ENCODE assay signal across 14 cellular contexts in the genomic region with DNA sequence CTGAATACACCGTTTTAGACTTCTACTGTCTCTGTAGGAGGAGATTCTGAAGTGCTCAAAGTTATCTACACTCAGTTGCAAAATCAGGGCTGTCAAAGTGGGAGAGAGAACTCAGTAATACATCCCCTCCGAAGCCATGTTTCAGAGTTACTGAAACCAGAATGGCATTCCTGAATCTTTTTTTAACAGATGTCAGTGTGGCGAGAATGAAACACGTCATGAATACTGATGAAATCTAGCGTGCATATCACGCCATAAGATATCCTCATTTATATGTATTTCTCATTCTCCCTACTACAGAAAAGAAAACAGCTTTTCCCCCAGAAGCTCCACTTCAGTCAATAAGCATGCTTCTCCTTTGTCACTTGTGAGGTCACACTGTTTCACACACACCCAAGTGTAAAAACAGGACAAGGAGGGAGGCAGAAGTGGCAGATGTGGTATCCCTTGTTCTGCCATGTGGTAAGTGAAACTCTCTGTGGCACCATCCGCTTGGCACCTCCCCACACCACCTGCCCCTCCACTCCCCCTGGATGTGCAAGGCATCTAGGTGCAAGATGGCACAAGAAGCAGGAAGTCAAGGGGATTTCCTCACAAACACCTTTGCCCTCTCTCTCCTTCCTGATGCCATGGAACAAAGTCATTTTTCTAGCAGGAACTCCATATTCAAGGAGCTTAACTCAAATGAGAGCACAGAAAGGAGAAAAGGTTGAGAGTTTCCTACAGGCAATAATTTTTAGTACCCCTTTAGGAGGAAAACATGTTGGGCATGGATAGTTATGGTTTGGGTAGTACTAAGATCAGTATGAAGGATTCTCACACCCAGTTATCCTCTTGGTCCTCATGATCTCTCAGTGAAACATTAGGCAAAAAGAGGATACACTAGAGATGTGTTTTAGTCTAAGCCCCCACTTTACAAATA. TPM values are rescaled to one million over a fixed set of nuclear protein-coding genes. Genes with fewer than 3 reads are reported as not detected.
DNase-seq lines count a peak whose midpoint lies in the region; ATAC-seq and TF ChIP-seq lines count a peak whose summit lies in the region.
"Had no signal": no experiment of that assay in that cellular context is flagged by ENCODE, and none has a peak within 500 bp of the region (broad histone marks: within the 10 kb centered on the region; RNA-seq: fewer than 3 reads in every experiment).

No MANE protein-coding gene starts in this region.

- DNase-seq in DMS 273 treated with DMSO at 0.1 percent for 48 hours (lab: John Stamatoyannopoulos, UW) (peak; percentile 25), mammary epithelial cell (no peak), natural killer cell (no peak), GM23248 (no peak), OCI-LY7 (ENCODE audit: low spot score) (no peak)
- DNase-seq: hippocampal formation, lower lobe of right lung, NCI-H2081 treated with DMSO at 0.1 percent for 48 hours, posterior cingulate gyrus, T-cell had no signal

- TF ChIP-seq CTCF in HEK293 (tag by site-specific recombination; IDR thresholded peaks at IDR 0.05) (no peak), mammary epithelial cell (conservative IDR thresholded peaks at IDR 0.05 in 1 of 2, IDR thresholded peaks at IDR 0.05 in 1 of 2; ENCODE audit: extremely low read depth in 1 of 2, insufficient read depth in 1 of 2, low read depth in 1 of 2, low read length in 2 of 2) (no peak), natural killer cell (IDR thresholded peaks at IDR 0.05) (no peak), OCI-LY7 (conservative IDR thresholded peaks at IDR 0.05; ENCODE audit: low read length) (no peak)

- H3K4me3 Mint-ChIP-seq in natural killer cell, result no peak overlapping the region
- H3K4me3 Mint-ChIP-seq: CD14-positive monocyte, T-cell had no signal

- BruUV-seq in mammary epithelial cell (replicated peaks; lab: Mats Ljungman, UMichigan), result no TSS peak
- BruUV-seq in OCI-LY7 (replicated peaks; lab: Mats Ljungman, UMichigan), result no TSS peak

- CTCF ChIA-PET in HEK293 (lab: Yijun Ruan, JAX) (interaction anchor here (0.6 to 1.4 kb wide), 4 partner anchors 23 to 313 kb away, joined by 3 to 4 read pairs (median 4); no protein-coding TSS in a partner anchor), mammary epithelial cell (lab: Charles Lee; ENCODE audit: low non-redundant PET) (no interaction called here), OCI-LY7 (lab: Charles Lee; ENCODE audit: unreplicated experiment) (no interaction called here)

- H3K79me2 ChIP-seq in mammary epithelial cell (ENCODE audit: insufficient read depth, low read length), result peaks cover 68% of the 10 kb centered on the region
- H3K79me2 ChIP-seq in GM23248 (ENCODE audit: insufficient read depth), result no peaks in the 10 kb centered on the region
- H3K79me2 ChIP-seq in OCI-LY7 (ENCODE audit: insufficient read depth, low read depth, low read length), result no peaks in the 10 kb centered on the region

- ATAC-seq in natural killer cell, result peak in 2 of 3 donors; percentile 48 to 63
- no peak for ATAC-seq in GM21717 (IDR thresholded peaks at IDR 0.05; ENCODE audit: unreplicated experiment)
- ATAC-seq: lower lobe of right lung, T-cell had no signal

- H3K9me3 ChIP-seq in HEK293 (ENCODE audit: control insufficient read depth, insufficient read depth, low read depth, low read length) (no peaks in the 10 kb centered on the region), mammary epithelial cell (replicated peaks; ENCODE audit: insufficient read depth, low read length) (no peaks in the 10 kb centered on the region), GM23248 (ENCODE audit: low read depth) (no peaks in the 10 kb centered on the region), OCI-LY7 (ENCODE audit: low read length) (no peaks in the 10 kb centered on the region)
- H3K9me3 ChIP-seq: lower lobe of right lung had no signal

- intact Hi-C loops in mammary epithelial cell (cut with micrococcal nuclease) (no loop called here), natural killer cell (cut with micrococcal nuclease) (no loop called here), OCI-LY7 (cut with micrococcal nuclease; ENCODE audit: unreplicated experiment) (no loop called here)

- H3K27me3 Mint-ChIP-seq in natural killer cell (ENCODE audit: low read depth in 2 of 2), result peaks cover 11 to 13% of the 10 kb centered on the region in 2 donors

- H3K4me1 Mint-ChIP-seq in natural killer cell, result peaks cover 0 to 4% of the 10 kb centered on the region in 2 donors
- H3K4me1 Mint-ChIP-seq: T-cell had no signal

- no peak overlapping the region for H3K4me3 ChIP-seq in HEK293 (ENCODE audit: low read depth, low read length)
- H3K4me3 ChIP-seq in mammary epithelial cell (replicated peaks in 1 of 3; ENCODE audit: insufficient read depth in 1 of 3, low read depth in 2 of 3, low read length in 3 of 3), result no peak overlapping the region
- H3K4me3 ChIP-seq in GM23248, result no peak overlapping the region
- no peak overlapping the region for H3K4me3 ChIP-seq in OCI-LY7 (ENCODE audit: low read depth, low read length, poor library complexity, severe bottlenecking)
- H3K4me3 ChIP-seq: lower lobe of right lung had no signal

- 100% methylated on average over 7 of the region's 7 CpGs for WGBS in mammary epithelial cell (ENCODE audit: low coverage, missing lambda C conversion rate)
- 75 to 77% methylated on average over 7 of the region's 7 CpGs for WGBS in GM23248 (ENCODE audit: low coverage in 1 of 2, low lambda C conversion rate in 2 of 2, missing lambda C conversion rate in 2 of 2), 2 experiments

- dilution Hi-C loops in mammary epithelial cell (cut with HindIII; ENCODE audit: low sequenced_read_pairs), result no loop called here

- H3F3A ChIP-seq in GM23248 (ENCODE audit: insufficient read depth), result no peaks in the 10 kb centered on the region

- H3K4me1 ChIP-seq in HEK293 (ENCODE audit: control insufficient read depth, insufficient read depth, low read length) (no peaks in the 10 kb centered on the region), mammary epithelial cell (ENCODE audit: insufficient read depth, low read length) (peaks cover 11% of the 10 kb centered on the region), GM23248 (ENCODE audit: insufficient read depth) (no peaks in the 10 kb centered on the region), OCI-LY7 (ENCODE audit: insufficient read depth, low read length, poor library complexity, severe bottlenecking) (no peaks in the 10 kb centered on the region)

- in situ Hi-C loops in mammary epithelial cell (cut with MboI; ENCODE audit: low sequenced_read_pairs in 2 of 2), result loop anchor here (25.0 kb wide), 2 partner anchors 229 to 271 kb away; no protein-coding TSS in a partner anchor
- in situ Hi-C loops in GM23248 (cut with MboI), result no loop called here

- H3K27ac ChIP-seq in HEK293 (ENCODE audit: extremely low read depth, low read depth, low read length), result no peak overlapping the region
- H3K27ac ChIP-seq in mammary epithelial cell (ENCODE audit: insufficient read depth, low read depth, low read length), result no peak overlapping the region
- H3K27ac ChIP-seq in GM23248, result no peak overlapping the region
- no peak overlapping the region for H3K27ac ChIP-seq in OCI-LY7 (ENCODE audit: low read depth, low read length, poor library complexity, severe bottlenecking)
- H3K27ac ChIP-seq: KMS-11, lower lobe of right lung had no signal

- no peaks in the 10 kb centered on the region for H3K9me3 Mint-ChIP-seq in natural killer cell
- H3K9me3 Mint-ChIP-seq: CD14-positive monocyte, T-cell had no signal

- H3K36me3 ChIP-seq in HEK293 (ENCODE audit: control insufficient read depth in 2 of 2, insufficient read depth in 1 of 2, low read length in 2 of 2) (no peaks in the 10 kb centered on the region), mammary epithelial cell (ENCODE audit: insufficient read depth, low read length) (peaks cover 6% of the 10 kb centered on the region), GM23248 (ENCODE audit: low read depth) (no peaks in the 10 kb centered on the region), OCI-LY7 (ENCODE audit: insufficient read depth, low read length) (no peaks in the 10 kb centered on the region)
- H3K36me3 ChIP-seq: lower lobe of right lung had no signal

- H3K27ac Mint-ChIP-seq in natural killer cell, result no peak overlapping the region
- H3K27ac Mint-ChIP-seq: T-cell had no signal

- H3K27me3 ChIP-seq in mammary epithelial cell (ENCODE audit: insufficient read depth, low read length) (no peaks in the 10 kb centered on the region), GM23248 (replicated peaks; ENCODE audit: insufficient read depth) (peaks cover 20% of the 10 kb centered on the region; the same call in 1 of the 2 replicates)

- H2AFZ ChIP-seq in mammary epithelial cell (ENCODE audit: low read depth, low read length), result no peak overlapping the region
- no peak overlapping the region for H2AFZ ChIP-seq in GM23248
- H2AFZ ChIP-seq in OCI-LY7 (ENCODE audit: low read length), result no peak overlapping the region

- H3K9me2 ChIP-seq in GM23248 (ENCODE audit: insufficient read depth) (no peaks in the 10 kb centered on the region), OCI-LY7 (ENCODE audit: insufficient read depth, low read length) (no peaks in the 10 kb centered on the region)

- no peak overlapping the region for H3K9ac ChIP-seq in mammary epithelial cell (ENCODE audit: insufficient read depth, low read length)
- H3K9ac ChIP-seq in GM23248, result no peak overlapping the region
- H3K9ac ChIP-seq: KMS-11 had no signal

- H4K20me1 ChIP-seq in mammary epithelial cell (ENCODE audit: insufficient read depth, low read length) (no peaks in the 10 kb centered on the region), GM23248 (ENCODE audit: insufficient read depth) (no peaks in the 10 kb centered on the region), OCI-LY7 (ENCODE audit: insufficient read depth, low read length) (no peaks in the 10 kb centered on the region)

- H3K36me3 Mint-ChIP-seq in natural killer cell, result no peaks in the 10 kb centered on the region
- H3K36me3 Mint-ChIP-seq: T-cell had no signal

- POLR2A ChIA-PET in HEK293 (lab: Yijun Ruan, JAX), result interaction anchor here (0.6 kb wide), 1 partner anchor 50 kb away, joined by 4 read pairs; no protein-coding TSS in a partner anchor
- POLR2A ChIA-PET in OCI-LY7 (lab: Charles Lee), result no interaction called here

- peak overlapping the region; percentile 13 for H3K4me2 ChIP-seq in mammary epithelial cell (ENCODE audit: insufficient read depth, low read depth, low read length)
- no peak overlapping the region for H3K4me2 ChIP-seq in GM23248 (ENCODE audit: unreplicated experiment)
- H3K4me2 ChIP-seq in OCI-LY7 (ENCODE audit: low read length), result no peak overlapping the region
- H3K4me2 ChIP-seq: KMS-11 had no signal

TF ChIP-seq in HEK293, 187 proteins besides CTCF, POLR2A, EP300 and RAD21 (continues in another document):
- TF ChIP-seq ZNF335 (tag by site-specific recombination; conservative IDR thresholded peaks at IDR 0.05), result peak; percentile 44

RNA-seq across cellular contexts. Expression of gene FRMD4B, which starts 47.4 kb away (rescaled TPM):
- 10 to 100 TPM; 42.0 to 64.1 TPM for total RNA-seq in mammary epithelial cell
- polyA plus RNA-seq in mammary epithelial cell, result 26.5 TPM
- 91.6 TPM for polyA minus RNA-seq in mammary epithelial cell
- 10 to 100 TPM in 1 of 3 donors, 1 to 10 TPM in 2; 8.5 to 19.8 (median 9.4) TPM for total RNA-seq in natural killer cell
- not detected in 2 replicates for total RNA-seq in GM23248 (2014; rRNA removed; shearing (Covaris generic))
- 0.06 TPM in 1 of 2 replicates, not detected in the other for polyA plus RNA-seq in GM23248 (2016; fragmentation: Nextera tagmentation; extraction: Ambion mirVana)
- not detected in 2 replicates for total RNA-seq in OCI-LY7 (2014; rRNA removed; shearing (Covaris generic))
- not detected in 2 replicates for total RNA-seq in OCI-LY7 (2022)
